9 cellular contexts compared by ENCODE assay signal in genomic region chr4:4502694-4503311, GRCh38. TPM values are rescaled to one million over a fixed set of nuclear protein-coding genes. Genes with fewer than 3 reads are reported as not detected.
DNase-seq lines count a peak whose midpoint lies in the region; ATAC-seq and TF ChIP-seq lines count a peak whose summit lies in the region.
"Had no signal": no experiment of that assay in that cellular context is flagged by ENCODE, and none has a peak within 500 bp of the region (broad histone marks: within the 10 kb centered on the region; RNA-seq: fewer than 3 reads in every experiment).

No MANE protein-coding gene starts in this region.

- H3K4me3 Mint-ChIP-seq in T-helper 1 cell treated with Interleukin-12 subunit alpha and Interleukin-12 subunit beta and Interleukin-4 antibody, amounts not matched to agents 30 μg/mL and 1 μg/mL, for 36 hours: peak overlapping the region; percentile 48
- peak overlapping the region; percentile 27 for H3K4me3 Mint-ChIP-seq in type B pancreatic cell

- H3K36me3 ChIP-seq in aorta (ENCODE audit: control insufficient read depth in 1 of 2, insufficient read depth in 2 of 2, low read length in 1 of 2): no peaks in the 10 kb centered on the region

- no peak for ATAC-seq in HG03571 (IDR thresholded peaks at IDR 0.05; ENCODE audit: unreplicated experiment)
- no peak for ATAC-seq in aorta (ENCODE audit: low FRiP score)

- no peak overlapping the region for H3K27ac ChIP-seq in aorta (ENCODE audit: low read depth in 1 of 2, low read length in 2 of 2)

- WGBS in aorta, 2 donors: 71 to 78% methylated on average over 10 of the region's 10 CpGs

- intact Hi-C loops in aorta (cut with DNase I): no loop called here

- no peak overlapping the region for H3K27ac Mint-ChIP-seq in T-helper 1 cell treated with Interleukin-12 subunit alpha and Interleukin-12 subunit beta and Interleukin-4 antibody, amounts not matched to agents 30 μg/mL and 1 μg/mL, for 36 hours
- no peak overlapping the region for H3K27ac Mint-ChIP-seq in type B pancreatic cell

- DNase-seq in activated T-cell treated with anti-CD3 and anti-CD28 coated beads for 24 hours (ENCODE audit: low read depth) (peak; percentile 12), activated T-cell treated with anti-CD3 and anti-CD28 coated beads for 4 hours (no peak), fibroblast of gingiva (ENCODE audit: low read depth) (peak; percentile 27), type B pancreatic cell (ENCODE audit: extremely low spot score, unreplicated experiment) (no peak), NCI-H774 (lab: John Stamatoyannopoulos, UW) (no peak), aorta (no peak)
- DNase-seq: NCI-H1105 had no signal

- H3K9me3 ChIP-seq in aorta (ENCODE audit: control insufficient read depth, low read length): no peaks in the 10 kb centered on the region

- no peak for TF ChIP-seq CTCF in type B pancreatic cell (conservative IDR thresholded peaks at IDR 0.05)

- H3K9me3 Mint-ChIP-seq in T-helper 1 cell treated with Interleukin-12 subunit alpha and Interleukin-12 subunit beta and Interleukin-4 antibody, amounts not matched to agents 30 μg/mL and 1 μg/mL, for 36 hours: no peaks in the 10 kb centered on the region
- H3K9me3 Mint-ChIP-seq in type B pancreatic cell: no peaks in the 10 kb centered on the region

- no peaks in the 10 kb centered on the region for H3K36me3 Mint-ChIP-seq in T-helper 1 cell treated with Interleukin-12 subunit alpha and Interleukin-12 subunit beta and Interleukin-4 antibody, amounts not matched to agents 30 μg/mL and 1 μg/mL, for 36 hours (ENCODE audit: low read depth)
- peaks cover 4% of the 10 kb centered on the region for H3K36me3 Mint-ChIP-seq in type B pancreatic cell

- H3K27me3 Mint-ChIP-seq in T-helper 1 cell treated with Interleukin-12 subunit alpha and Interleukin-12 subunit beta and Interleukin-4 antibody, amounts not matched to agents 30 μg/mL and 1 μg/mL, for 36 hours (ENCODE audit: low read depth): no peaks in the 10 kb centered on the region
- no peaks in the 10 kb centered on the region for H3K27me3 Mint-ChIP-seq in type B pancreatic cell

- H3K27me3 ChIP-seq in aorta (ENCODE audit: control insufficient read depth in 1 of 2, insufficient read depth in 2 of 2, low read length in 1 of 2): no peaks in the 10 kb centered on the region

- peaks cover 7% of the 10 kb centered on the region for H3K4me1 Mint-ChIP-seq in T-helper 1 cell treated with Interleukin-12 subunit alpha and Interleukin-12 subunit beta and Interleukin-4 antibody, amounts not matched to agents 30 μg/mL and 1 μg/mL, for 36 hours (ENCODE audit: low read depth)
- peaks cover 14% of the 10 kb centered on the region for H3K4me1 Mint-ChIP-seq in type B pancreatic cell (ENCODE audit: unreplicated experiment)

- H3K4me3 ChIP-seq in aorta (ENCODE audit: low read length in 2 of 2): no peak overlapping the region

- H3K4me1 ChIP-seq in aorta (ENCODE audit: control insufficient read depth in 1 of 2, insufficient read depth in 2 of 2, low read length in 2 of 2): no peaks in the 10 kb centered on the region

RNA-seq across cellular contexts. Expression of gene STX18, which starts 39.0 kb away (rescaled TPM):
- total RNA-seq in type B pancreatic cell (ENCODE audit: low replicate concordance) (28.6 and 36.7 TPM in 2 replicates), aorta (10 to 100 TPM; 23.6 to 36.0 TPM)
- polyA plus RNA-seq in aorta: 10 to 100 TPM; 21.2 to 32.2 TPM

Comparison
In these comparisons a context has a peak if more than half of its experiments do, and no peak if none do; other contexts are left out.
1. DNase-seq: peak in activated T-cell treated with anti-CD3 and anti-CD28 coated beads for 24 hours (single experiment) and fibroblast of gingiva (single experiment); none in activated T-cell treated with anti-CD3 and anti-CD28 coated beads for 4 hours (single experiment), type B pancreatic cell (single experiment), NCI-H774 (single experiment) and aorta (0 of 2).